Comparison of ENCODE assay signal across 11 cellular contexts in genomic region chr13:80399340-80400163, GRCh38. TPM values are rescaled to one million over a fixed set of nuclear protein-coding genes. Genes with fewer than 3 reads are reported as not detected.
DNase-seq lines count a peak whose midpoint lies in the region; ATAC-seq, FAIRE-seq and TF ChIP-seq lines count a peak whose summit lies in the region.
"Had no signal": no experiment of that assay in that cellular context is flagged by ENCODE, and none has a peak within 500 bp of the region (broad histone marks: within the 10 kb centered on the region; RNA-seq: fewer than 3 reads in every experiment).

No MANE protein-coding gene starts in this region.

- DNase-seq in activated CD8-positive, alpha-beta memory T cell treated with anti-CD3 and anti-CD28 coated beads, Interleukin-2, amount 10 ng/mL, durations not matched to agents 7 days and 5 days, result peak; percentile 42
- no peak for DNase-seq in activated CD8-positive, alpha-beta memory T cell treated with anti-CD3 and anti-CD28 coated beads, Interleukin-2, amount 50 U/mL, for 48 hours
- DNase-seq in activated naive CD8-positive, alpha-beta T cell treated with anti-CD3 and anti-CD28 coated beads, Interleukin-2, amount 10 ng/mL, durations not matched to agents 7 days and 5 days, result no peak
- DNase-seq in HTR-8/SVneo (ENCODE audit: insufficient read length, low spot score) (no peak), inferior parietal cortex (ENCODE audit: extremely low spot score) (no peak), spleen (no peak)
- DNase-seq: BE2C, RPMI8226 had no signal

- H3K27ac Mint-ChIP-seq in activated CD8-positive, alpha-beta memory T cell treated with anti-CD3 and anti-CD28 coated beads, Interleukin-2, amount 10 ng/mL, durations not matched to agents 7 days and 5 days, result peak overlapping the region; percentile 52
- H3K27ac Mint-ChIP-seq in activated naive CD8-positive, alpha-beta T cell treated with anti-CD3 and anti-CD28 coated beads, Interleukin-2, amount 10 ng/mL, durations not matched to agents 7 days and 5 days, result peak overlapping the region; percentile 46
- peak overlapping the region; percentile 71 for H3K27ac Mint-ChIP-seq in stimulated activated memory B cell treated with anti-CD40 and anti-IgM and Interleukin-4, amounts not matched to agents 10 μg/mL and 1 μg/mL and 100 μg/mL, for 72 hours

- peak overlapping the region in 3 of 8 donors; percentile 13 to 41 (median 36) for H3K27ac ChIP-seq in spleen
- H3K27ac ChIP-seq: ascending aorta had no signal

- H3K27me3 Mint-ChIP-seq in activated CD8-positive, alpha-beta memory T cell treated with anti-CD3 and anti-CD28 coated beads, Interleukin-2, amount 10 ng/mL, durations not matched to agents 7 days and 5 days, result no peaks in the 10 kb centered on the region
- H3K27me3 Mint-ChIP-seq in activated naive CD8-positive, alpha-beta T cell treated with anti-CD3 and anti-CD28 coated beads, Interleukin-2, amount 10 ng/mL, durations not matched to agents 7 days and 5 days, result peaks cover 2% of the 10 kb centered on the region
- H3K27me3 Mint-ChIP-seq in stimulated activated memory B cell treated with anti-CD40 and anti-IgM and Interleukin-4, amounts not matched to agents 10 μg/mL and 1 μg/mL and 100 μg/mL, for 72 hours, result no peaks in the 10 kb centered on the region

- POLR2A ChIA-PET in activated naive CD8-positive, alpha-beta T cell treated with anti-CD3 and anti-CD28 coated beads, Interleukin-2, amount 10 ng/mL, durations not matched to agents 7 days and 5 days (lab: Charles Lee), result no interaction called here

- no peak overlapping the region for H3K4me3 ChIP-seq in spleen
- H3K4me3 ChIP-seq: ascending aorta had no signal

- no peaks in the 10 kb centered on the region for H3K36me3 ChIP-seq in spleen
- H3K36me3 ChIP-seq: ascending aorta, BE2C had no signal

- peaks cover 5 to 35% (median 13%) of the 10 kb centered on the region in 6 donors for H3K4me1 ChIP-seq in spleen
- H3K4me1 ChIP-seq: ascending aorta, BE2C had no signal

- H3K4me3 Mint-ChIP-seq in activated CD8-positive, alpha-beta memory T cell treated with anti-CD3 and anti-CD28 coated beads, Interleukin-2, amount 10 ng/mL, durations not matched to agents 7 days and 5 days, result no peak overlapping the region
- H3K4me3 Mint-ChIP-seq in activated naive CD8-positive, alpha-beta T cell treated with anti-CD3 and anti-CD28 coated beads, Interleukin-2, amount 10 ng/mL, durations not matched to agents 7 days and 5 days, result no peak overlapping the region
- H3K4me3 Mint-ChIP-seq in stimulated activated memory B cell treated with anti-CD40 and anti-IgM and Interleukin-4, amounts not matched to agents 10 μg/mL and 1 μg/mL and 100 μg/mL, for 72 hours, result no peak overlapping the region

- 31 to 54% (median 38%) methylated on average over 13 of the region's 13 CpGs for WGBS in spleen, 5 donors

- no peaks in the 10 kb centered on the region for H3K27me3 ChIP-seq in spleen (replicated peaks in 1 of 7)
- H3K27me3 ChIP-seq: ascending aorta, BE2C had no signal

- intact Hi-C loops in spleen (cut with DNase I; ENCODE audit: low total_unique reads), result no loop called here

- TF ChIP-seq POLR2A in spleen (IDR thresholded peaks at IDR 0.05), result no peak

- H3K9me3 ChIP-seq in spleen, result peaks cover 0 to 18% (median 7%) of the 10 kb centered on the region in 8 donors
- H3K9me3 ChIP-seq: BE2C had no signal

- TF ChIP-seq CTCF in spleen (IDR thresholded peaks at IDR 0.05 in 8 of 11, conservative IDR thresholded peaks at IDR 0.05 in 3 of 11), result no peak

- FAIRE-seq in HTR-8/SVneo (lab: Jason Lieb, UNC), result no peak

- no peaks in the 10 kb centered on the region for H3K36me3 Mint-ChIP-seq in activated CD8-positive, alpha-beta memory T cell treated with anti-CD3 and anti-CD28 coated beads, Interleukin-2, amount 10 ng/mL, durations not matched to agents 7 days and 5 days
- H3K36me3 Mint-ChIP-seq in activated naive CD8-positive, alpha-beta T cell treated with anti-CD3 and anti-CD28 coated beads, Interleukin-2, amount 10 ng/mL, durations not matched to agents 7 days and 5 days, result no peaks in the 10 kb centered on the region
- peaks cover 5% of the 10 kb centered on the region for H3K36me3 Mint-ChIP-seq in stimulated activated memory B cell treated with anti-CD40 and anti-IgM and Interleukin-4, amounts not matched to agents 10 μg/mL and 1 μg/mL and 100 μg/mL, for 72 hours

- peak; percentile 47 for ATAC-seq in activated CD8-positive, alpha-beta memory T cell treated with anti-CD3 and anti-CD28 coated beads, Interleukin-2, amount 10 ng/mL, durations not matched to agents 7 days and 5 days
- peak; percentile 50 for ATAC-seq in HG03460 (IDR thresholded peaks at IDR 0.05; ENCODE audit: unreplicated experiment)
- no peak for ATAC-seq in activated naive CD8-positive, alpha-beta T cell treated with anti-CD3 and anti-CD28 coated beads, Interleukin-2, amount 10 ng/mL, durations not matched to agents 7 days and 5 days (ENCODE audit: low read depth)
- ATAC-seq in stimulated activated memory B cell treated with anti-CD40 and anti-IgM and Interleukin-4, amounts not matched to agents 10 μg/mL and 1 μg/mL and 100 μg/mL, for 72 hours, result peak; percentile 76

- CTCF ChIA-PET in activated CD8-positive, alpha-beta memory T cell treated with anti-CD3 and anti-CD28 coated beads, Interleukin-2, amount 10 ng/mL, durations not matched to agents 7 days and 5 days (lab: Charles Lee), result interaction anchor here (0.6 kb wide), 1 partner anchor 97 kb away, joined by 3 read pairs; no protein-coding TSS in a partner anchor

- peaks cover 24% of the 10 kb centered on the region for H3K4me1 Mint-ChIP-seq in activated CD8-positive, alpha-beta memory T cell treated with anti-CD3 and anti-CD28 coated beads, Interleukin-2, amount 10 ng/mL, durations not matched to agents 7 days and 5 days
- peaks cover 12% of the 10 kb centered on the region for H3K4me1 Mint-ChIP-seq in activated naive CD8-positive, alpha-beta T cell treated with anti-CD3 and anti-CD28 coated beads, Interleukin-2, amount 10 ng/mL, durations not matched to agents 7 days and 5 days
- H3K4me1 Mint-ChIP-seq in stimulated activated memory B cell treated with anti-CD40 and anti-IgM and Interleukin-4, amounts not matched to agents 10 μg/mL and 1 μg/mL and 100 μg/mL, for 72 hours, result peaks cover 35% of the 10 kb centered on the region

- peaks cover 5% of the 10 kb centered on the region for H3K9me3 Mint-ChIP-seq in activated CD8-positive, alpha-beta memory T cell treated with anti-CD3 and anti-CD28 coated beads, Interleukin-2, amount 10 ng/mL, durations not matched to agents 7 days and 5 days (ENCODE audit: low read depth)
- peaks cover 7% of the 10 kb centered on the region for H3K9me3 Mint-ChIP-seq in activated naive CD8-positive, alpha-beta T cell treated with anti-CD3 and anti-CD28 coated beads, Interleukin-2, amount 10 ng/mL, durations not matched to agents 7 days and 5 days
- peaks cover 13% of the 10 kb centered on the region for H3K9me3 Mint-ChIP-seq in stimulated activated memory B cell treated with anti-CD40 and anti-IgM and Interleukin-4, amounts not matched to agents 10 μg/mL and 1 μg/mL and 100 μg/mL, for 72 hours

RNA-seq across cellular contexts. Expression of gene SPRY2, which starts 58.6 kb away (rescaled TPM):
- under 1 TPM; 0.41 to 0.56 TPM for total RNA-seq in activated CD8-positive, alpha-beta memory T cell treated with anti-CD3 and anti-CD28 coated beads, Interleukin-2, amount 10 ng/mL, durations not matched to agents 7 days and 5 days
- under 1 TPM; 0.47 to 0.60 TPM for total RNA-seq in activated naive CD8-positive, alpha-beta T cell treated with anti-CD3 and anti-CD28 coated beads, Interleukin-2, amount 10 ng/mL, durations not matched to agents 7 days and 5 days
- 10 to 100 TPM; 29.5 to 63.9 (median 46.6) TPM for total RNA-seq in spleen
- 10 to 100 TPM in 1 of 3 donors, 1 to 10 TPM in 2; 8.5 to 13.9 (median 9.2) TPM for polyA plus RNA-seq in spleen

Comparison
In these comparisons a context has a peak if more than half of its experiments do, and no peak if none do; other contexts are left out.
1. RNA of gene SPRY2, which starts 58.6 kb away (total RNA-seq): 29.5 to 63.9 TPM in spleen; 0.47 to 0.60 TPM in activated naive CD8-positive, alpha-beta T cell treated with anti-CD3 and anti-CD28 coated beads, Interleukin-2, amount 10 ng/mL, durations not matched to agents 7 days and 5 days and 0.41 to 0.56 TPM in activated CD8-positive, alpha-beta memory T cell treated with anti-CD3 and anti-CD28 coated beads, Interleukin-2, amount 10 ng/mL, durations not matched to agents 7 days and 5 days; every median in the first group is over 10 times any median in the second.
2. Peak in every context shown above with its lines, with median percentiles within 50 percentile points of each other: H3K27ac Mint-ChIP-seq.